ENCODE assay signal across 9 cellular contexts in the genomic region with DNA sequence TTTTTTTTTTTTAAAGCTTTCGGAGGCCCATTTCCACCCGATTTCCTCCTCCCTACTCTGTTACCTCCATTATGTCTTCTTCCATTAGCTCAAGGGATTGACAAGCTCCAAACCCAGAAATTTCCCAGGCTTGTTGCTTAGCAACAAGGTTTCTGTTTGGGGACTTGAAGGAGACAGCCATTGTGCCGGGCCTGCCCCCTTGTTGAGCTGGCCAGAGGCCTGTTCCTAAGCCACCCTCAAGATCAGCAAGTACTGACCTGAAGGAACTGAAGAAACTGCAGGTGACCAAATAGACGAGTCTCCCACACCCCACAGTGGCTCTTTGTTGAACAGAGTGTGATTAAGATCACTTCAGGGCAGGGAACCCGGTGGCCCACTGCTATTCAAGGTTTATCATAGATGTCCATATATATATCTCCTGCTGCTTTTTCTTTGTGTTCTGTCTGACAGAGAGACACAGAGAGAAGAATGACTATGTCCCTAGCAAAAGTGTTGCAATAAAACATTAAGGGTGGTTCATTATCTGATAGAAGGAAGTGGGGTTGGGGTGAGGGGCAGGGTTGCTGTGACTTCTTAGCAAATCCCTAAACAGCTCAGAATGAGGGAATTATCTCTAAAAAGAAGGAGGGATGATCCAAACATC.
DNase-seq lines count a peak whose midpoint lies in the region; ATAC-seq and TF ChIP-seq lines count a peak whose summit lies in the region.
"Had no signal": no experiment of that assay in that cellular context is flagged by ENCODE, and none has a peak within 500 bp of the region (broad histone marks: within the 10 kb centered on the region; RNA-seq: fewer than 3 reads in every experiment).

No MANE protein-coding gene starts in this region.

- no peak overlapping the region for H3K4me3 Mint-ChIP-seq in natural killer cell treated with Interleukin-12 subunit alpha and Interleukin-12 subunit beta and Interleukin-15 and Interleukin-18, amount 100 ng/mL, for 72 hours
- H3K4me3 Mint-ChIP-seq in stimulated activated naive CD8-positive, alpha-beta T cell treated with anti-CD3 and anti-CD28 coated beads, Interleukin-15, amount 100 ng/mL, for 72 hours, result no peak overlapping the region
- no peak overlapping the region for H3K4me3 Mint-ChIP-seq in chondrocyte (ENCODE audit: unreplicated experiment)

- TF ChIP-seq CTCF in choroid plexus epithelial cell (conservative IDR thresholded peaks at IDR 0.05; ENCODE audit: low read depth, low read length) (no peak), chondrocyte (IDR thresholded peaks at IDR 0.05) (no peak)

- peak overlapping the region; percentile 50 to 53 for H3K27ac Mint-ChIP-seq in natural killer cell treated with Interleukin-12 subunit alpha and Interleukin-12 subunit beta and Interleukin-15 and Interleukin-18, amount 100 ng/mL, for 72 hours
- H3K27ac Mint-ChIP-seq in stimulated activated naive CD8-positive, alpha-beta T cell treated with anti-CD3 and anti-CD28 coated beads, Interleukin-15, amount 100 ng/mL, for 72 hours, result peak overlapping the region in 1 of 2 donors; percentile 46
- H3K27ac Mint-ChIP-seq in chondrocyte (ENCODE audit: unreplicated experiment), result no peak overlapping the region

- no peak overlapping the region for H3K4me3 ChIP-seq in choroid plexus epithelial cell (ENCODE audit: low read depth, low read length)

- in situ Hi-C loops in KBM-7 (cut with MboI; ENCODE audit: low pct_unique_long_range_greater_than_20kb, low sequenced_read_pairs), result no loop called here

- ATAC-seq in natural killer cell treated with Interleukin-12 subunit alpha and Interleukin-12 subunit beta and Interleukin-15 and Interleukin-18, amount 100 ng/mL, for 72 hours, result peak in 1 of 2 donors; percentile 51
- no peak for ATAC-seq in stimulated activated naive CD8-positive, alpha-beta T cell treated with anti-CD3 and anti-CD28 coated beads, Interleukin-15, amount 100 ng/mL, for 72 hours

- DNase-seq in DMS153 (lab: John Stamatoyannopoulos, UW) (peak; percentile 65), NCI-H345 (lab: John Stamatoyannopoulos, UW) (peak; percentile 66), choroid plexus epithelial cell (ENCODE audit: low read depth) (peak; percentile 20), KBM-7 (no peak), chondrocyte (ENCODE audit: low spot score) (no peak)
- no peak for DNase-seq in natural killer cell treated with Interleukin-12 subunit alpha and Interleukin-12 subunit beta and Interleukin-15 and Interleukin-18, amount 100 ng/mL, for 72 hours (ENCODE audit: low spot score)
- DNase-seq in stimulated activated naive CD8-positive, alpha-beta T cell treated with anti-CD3 and anti-CD28 coated beads, Interleukin-15, amount 100 ng/mL, for 72 hours, result no peak
- DNase-seq in activated CD4-positive, alpha-beta T cell treated with anti-CD3 and anti-CD28 coated beads, Interleukin-2, amount 50 U/mL, for 4 hours, result no peak
- DNase-seq: stimulated activated CD4-positive, alpha-beta T cell treated with anti-CD3 and anti-CD28 coated beads, Interleukin-12 subunit alpha, Interleukin-12 subunit beta, amount 100 ng/mL, for 4 hours had no signal

- H3K9me3 Mint-ChIP-seq in natural killer cell treated with Interleukin-12 subunit alpha and Interleukin-12 subunit beta and Interleukin-15 and Interleukin-18, amount 100 ng/mL, for 72 hours, result no peaks in the 10 kb centered on the region
- peaks cover 4 to 12% of the 10 kb centered on the region in 2 donors for H3K9me3 Mint-ChIP-seq in stimulated activated naive CD8-positive, alpha-beta T cell treated with anti-CD3 and anti-CD28 coated beads, Interleukin-15, amount 100 ng/mL, for 72 hours
- peaks cover 6% of the 10 kb centered on the region for H3K9me3 Mint-ChIP-seq in chondrocyte (ENCODE audit: low read depth)

- H3K27me3 Mint-ChIP-seq in natural killer cell treated with Interleukin-12 subunit alpha and Interleukin-12 subunit beta and Interleukin-15 and Interleukin-18, amount 100 ng/mL, for 72 hours, result no peaks in the 10 kb centered on the region
- H3K27me3 Mint-ChIP-seq in stimulated activated naive CD8-positive, alpha-beta T cell treated with anti-CD3 and anti-CD28 coated beads, Interleukin-15, amount 100 ng/mL, for 72 hours, result no peaks in the 10 kb centered on the region
- H3K27me3 Mint-ChIP-seq in chondrocyte (ENCODE audit: low read depth), result no peaks in the 10 kb centered on the region

- peaks cover 14% of the 10 kb centered on the region for H3K36me3 Mint-ChIP-seq in natural killer cell treated with Interleukin-12 subunit alpha and Interleukin-12 subunit beta and Interleukin-15 and Interleukin-18, amount 100 ng/mL, for 72 hours
- H3K36me3 Mint-ChIP-seq in chondrocyte (ENCODE audit: low read depth), result no peaks in the 10 kb centered on the region

- peaks cover 20 to 26% of the 10 kb centered on the region in 2 donors for H3K4me1 Mint-ChIP-seq in natural killer cell treated with Interleukin-12 subunit alpha and Interleukin-12 subunit beta and Interleukin-15 and Interleukin-18, amount 100 ng/mL, for 72 hours (ENCODE audit: low read depth in 2 of 2)
- H3K4me1 Mint-ChIP-seq in stimulated activated naive CD8-positive, alpha-beta T cell treated with anti-CD3 and anti-CD28 coated beads, Interleukin-15, amount 100 ng/mL, for 72 hours, result peaks cover 35% of the 10 kb centered on the region
- H3K4me1 Mint-ChIP-seq in chondrocyte (ENCODE audit: low read depth), result peaks cover 19% of the 10 kb centered on the region

Comparison
In these comparisons a context has a peak if more than half of its experiments do, and no peak if none do; other contexts are left out.
1. DNase-seq: peak in DMS153 (single experiment), NCI-H345 (single experiment) and choroid plexus epithelial cell (single experiment); none in natural killer cell treated with Interleukin-12 subunit alpha and Interleukin-12 subunit beta and Interleukin-15 and Interleukin-18, amount 100 ng/mL, for 72 hours (single experiment), stimulated activated naive CD8-positive, alpha-beta T cell treated with anti-CD3 and anti-CD28 coated beads, Interleukin-15, amount 100 ng/mL, for 72 hours (0 of 2), KBM-7 (single experiment), activated CD4-positive, alpha-beta T cell treated with anti-CD3 and anti-CD28 coated beads, Interleukin-2, amount 50 U/mL, for 4 hours (0 of 2) and chondrocyte (single experiment).